Comparison of ENCODE assay signal across 1 cellular context in the genomic region with DNA sequence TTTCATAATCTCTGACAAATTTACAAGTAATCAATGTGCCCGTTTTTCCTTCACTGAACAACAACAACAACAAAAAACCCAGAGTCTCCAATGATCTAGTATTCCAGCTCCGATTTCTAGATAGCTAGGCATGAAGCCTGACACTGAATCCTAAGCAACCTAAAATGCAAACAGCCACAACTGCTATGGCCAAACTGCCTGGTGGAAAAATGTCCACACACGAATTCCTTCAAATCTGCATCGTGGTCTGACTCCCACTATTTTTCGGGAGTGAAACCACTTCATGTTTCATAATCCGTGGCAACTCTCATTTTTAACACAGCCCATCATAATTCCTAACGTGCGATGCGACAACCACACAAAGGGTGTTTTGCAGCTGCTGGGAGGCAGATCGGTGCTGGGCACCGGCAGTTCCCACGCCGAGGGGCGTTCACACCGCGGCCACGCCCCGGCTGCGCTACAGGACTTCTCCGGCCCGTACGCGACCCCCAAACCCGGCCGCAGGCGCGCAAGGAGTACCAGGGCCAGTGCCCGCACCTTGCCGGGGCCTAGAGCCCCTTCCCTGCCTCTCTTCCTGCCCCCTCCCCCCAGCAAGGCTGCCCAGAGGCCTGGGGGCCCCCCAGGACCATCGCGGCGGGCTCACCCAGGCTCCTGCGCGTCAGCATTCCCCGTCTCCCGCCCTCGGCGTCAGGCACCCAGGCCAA.
A peak's percentile ranks its signal among the peaks of the same experiment; 100 is the strongest.
TF ChIP-seq lines count a peak whose summit lies in the region.

No MANE protein-coding gene starts in this region.

TF ChIP-seq in HepG2, 621 proteins besides CTCF, POLR2A, EP300 and RAD21 (continued from another document and continues in another):
- TF ChIP-seq, protein P1, sequence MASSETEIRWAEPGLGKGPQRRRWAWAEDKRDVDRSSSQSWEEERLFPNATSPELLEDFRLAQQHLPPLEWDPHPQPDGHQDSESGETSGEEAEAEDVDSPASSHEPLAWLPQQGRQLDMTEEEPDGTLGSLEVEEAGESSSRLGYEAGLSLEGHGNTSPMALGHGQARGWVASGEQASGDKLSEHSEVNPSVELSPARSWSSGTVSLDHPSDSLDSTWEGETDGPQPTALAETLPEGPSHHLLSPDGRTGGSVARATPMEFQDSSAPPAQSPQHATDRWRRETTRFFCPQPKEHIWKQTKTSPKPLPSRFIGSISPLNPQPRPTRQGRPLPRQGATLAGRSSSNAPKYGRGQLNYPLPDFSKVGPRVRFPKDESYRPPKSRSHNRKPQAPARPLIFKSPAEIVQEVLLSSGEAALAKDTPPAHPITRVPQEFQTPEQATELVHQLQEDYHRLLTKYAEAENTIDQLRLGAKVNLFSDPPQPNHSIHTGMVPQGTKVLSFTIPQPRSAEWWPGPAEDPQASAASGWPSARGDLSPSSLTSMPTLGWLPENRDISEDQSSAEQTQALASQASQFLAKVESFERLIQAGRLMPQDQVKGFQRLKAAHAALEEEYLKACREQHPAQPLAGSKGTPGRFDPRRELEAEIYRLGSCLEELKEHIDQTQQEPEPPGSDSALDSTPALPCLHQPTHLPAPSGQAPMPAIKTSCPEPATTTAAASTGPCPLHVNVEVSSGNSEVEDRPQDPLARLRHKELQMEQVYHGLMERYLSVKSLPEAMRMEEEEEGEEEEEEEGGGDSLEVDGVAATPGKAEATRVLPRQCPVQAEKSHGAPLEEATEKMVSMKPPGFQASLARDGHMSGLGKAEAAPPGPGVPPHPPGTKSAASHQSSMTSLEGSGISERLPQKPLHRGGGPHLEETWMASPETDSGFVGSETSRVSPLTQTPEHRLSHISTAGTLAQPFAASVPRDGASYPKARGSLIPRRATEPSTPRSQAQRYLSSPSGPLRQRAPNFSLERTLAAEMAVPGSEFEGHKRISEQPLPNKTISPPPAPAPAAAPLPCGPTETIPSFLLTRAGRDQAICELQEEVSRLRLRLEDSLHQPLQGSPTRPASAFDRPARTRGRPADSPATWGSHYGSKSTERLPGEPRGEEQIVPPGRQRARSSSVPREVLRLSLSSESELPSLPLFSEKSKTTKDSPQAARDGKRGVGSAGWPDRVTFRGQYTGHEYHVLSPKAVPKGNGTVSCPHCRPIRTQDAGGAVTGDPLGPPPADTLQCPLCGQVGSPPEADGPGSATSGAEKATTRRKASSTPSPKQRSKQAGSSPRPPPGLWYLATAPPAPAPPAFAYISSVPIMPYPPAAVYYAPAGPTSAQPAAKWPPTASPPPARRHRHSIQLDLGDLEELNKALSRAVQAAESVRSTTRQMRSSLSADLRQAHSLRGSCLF (CRISPR knock-in tag; IDR thresholded peaks at IDR 0.05; ENCODE audit: borderline replicate concordance), result 0 out of 2 replicates have a peak, but pooled peaks have one; percentile 35
- TF ChIP-seq HIVEP1 (CRISPR knock-in tag; IDR thresholded peaks at IDR 0.05) (0 out of 2 replicates have a peak, but pooled peaks have one; percentile 45), ZBTB7B (CRISPR knock-in tag; IDR thresholded peaks at IDR 0.05) (peak; percentile 78; the same call in 1 of the 2 replicates), CHD4 (IDR thresholded peaks at IDR 0.05; ENCODE audit: borderline replicate concordance, low read length) (no peak), WIZ (CRISPR knock-in tag; IDR thresholded peaks at IDR 0.05) (no peak), NFE2L2 (IDR thresholded peaks at IDR 0.05; ENCODE audit: low read length) (no peak), ZNF180 (CRISPR knock-in tag; IDR thresholded peaks at IDR 0.05; ENCODE audit: borderline replicate concordance, low read depth) (no peak), SIX4 (CRISPR knock-in tag; IDR thresholded peaks at IDR 0.05) (no peak), CCAR2 (optimal IDR thresholded peaks at IDR 0.05; ENCODE audit: low read depth, low read length) (no peak), ZNF431 (CRISPR knock-in tag; IDR thresholded peaks at IDR 0.05; ENCODE audit: borderline replicate concordance, low read depth) (no peak), ZNF652 (CRISPR knock-in tag; IDR thresholded peaks at IDR 0.05; ENCODE audit: borderline replicate concordance, low read depth) (peak; percentile 70), ZBTB42 (CRISPR knock-in tag; IDR thresholded peaks at IDR 0.05) (0 out of 2 replicates have a peak, but pooled peaks have one; percentile 0), MYC (CRISPR knock-in tag; IDR thresholded peaks at IDR 0.05; ENCODE audit: borderline replicate concordance) (peak; percentile 26; the same call in 1 of the 2 replicates), ZNF484 (CRISPR knock-in tag; IDR thresholded peaks at IDR 0.05; ENCODE audit: borderline replicate concordance, low read depth) (no peak), ZNF510 (CRISPR knock-in tag; IDR thresholded peaks at IDR 0.05; ENCODE audit: low read depth) (no peak), KAT2B (IDR thresholded peaks at IDR 0.05; ENCODE audit: borderline replicate concordance, low read depth, low read length) (no peak), FOXA3 (CRISPR knock-in tag; IDR thresholded peaks at IDR 0.05) (no peak), YY1 (IDR thresholded peaks at IDR 0.05; ENCODE audit: insufficient read depth, insufficient replicate concordance, low read depth, low read length) (no peak), ZNF572 (CRISPR knock-in tag; IDR thresholded peaks at IDR 0.05) (0 out of 2 replicates have a peak, but pooled peaks have one; percentile 54), ARID2 (CRISPR knock-in tag; IDR thresholded peaks at IDR 0.05; ENCODE audit: borderline replicate concordance) (no peak), KLF16 (CRISPR knock-in tag; IDR thresholded peaks at IDR 0.05) (0 out of 4 replicates have a peak, but pooled peaks of 1 of the 2 experiments have one; percentile 8), ZNF629 (CRISPR knock-in tag; conservative IDR thresholded peaks at IDR 0.05) (no peak), RFX1 (IDR thresholded peaks at IDR 0.05) (no peak)
- TF ChIP-seq, protein P2, sequence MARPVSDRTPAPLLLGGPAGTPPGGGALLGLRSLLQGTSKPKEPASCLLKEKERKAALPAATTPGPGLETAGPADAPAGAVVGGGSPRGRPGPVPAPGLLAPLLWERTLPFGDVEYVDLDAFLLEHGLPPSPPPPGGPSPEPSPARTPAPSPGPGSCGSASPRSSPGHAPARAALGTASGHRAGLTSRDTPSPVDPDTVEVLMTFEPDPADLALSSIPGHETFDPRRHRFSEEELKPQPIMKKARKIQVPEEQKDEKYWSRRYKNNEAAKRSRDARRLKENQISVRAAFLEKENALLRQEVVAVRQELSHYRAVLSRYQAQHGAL (CRISPR knock-in tag; IDR thresholded peaks at IDR 0.05; ENCODE audit: not compliant biosample characterization), result no peak
- TF ChIP-seq, protein P3, sequence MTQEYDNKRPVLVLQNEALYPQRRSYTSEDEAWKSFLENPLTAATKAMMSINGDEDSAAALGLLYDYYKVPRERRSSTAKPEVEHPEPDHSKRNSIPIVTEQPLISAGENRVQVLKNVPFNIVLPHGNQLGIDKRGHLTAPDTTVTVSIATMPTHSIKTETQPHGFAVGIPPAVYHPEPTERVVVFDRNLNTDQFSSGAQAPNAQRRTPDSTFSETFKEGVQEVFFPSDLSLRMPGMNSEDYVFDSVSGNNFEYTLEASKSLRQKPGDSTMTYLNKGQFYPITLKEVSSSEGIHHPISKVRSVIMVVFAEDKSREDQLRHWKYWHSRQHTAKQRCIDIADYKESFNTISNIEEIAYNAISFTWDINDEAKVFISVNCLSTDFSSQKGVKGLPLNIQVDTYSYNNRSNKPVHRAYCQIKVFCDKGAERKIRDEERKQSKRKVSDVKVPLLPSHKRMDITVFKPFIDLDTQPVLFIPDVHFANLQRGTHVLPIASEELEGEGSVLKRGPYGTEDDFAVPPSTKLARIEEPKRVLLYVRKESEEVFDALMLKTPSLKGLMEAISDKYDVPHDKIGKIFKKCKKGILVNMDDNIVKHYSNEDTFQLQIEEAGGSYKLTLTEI (CRISPR knock-in tag; conservative IDR thresholded peaks at IDR 0.05), result no peak
- TF ChIP-seq, protein P4, sequence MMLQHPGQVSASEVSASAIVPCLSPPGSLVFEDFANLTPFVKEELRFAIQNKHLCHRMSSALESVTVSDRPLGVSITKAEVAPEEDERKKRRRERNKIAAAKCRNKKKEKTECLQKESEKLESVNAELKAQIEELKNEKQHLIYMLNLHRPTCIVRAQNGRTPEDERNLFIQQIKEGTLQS (CRISPR knock-in tag; IDR thresholded peaks at IDR 0.05), result no peak
- TF ChIP-seq, protein P5, sequence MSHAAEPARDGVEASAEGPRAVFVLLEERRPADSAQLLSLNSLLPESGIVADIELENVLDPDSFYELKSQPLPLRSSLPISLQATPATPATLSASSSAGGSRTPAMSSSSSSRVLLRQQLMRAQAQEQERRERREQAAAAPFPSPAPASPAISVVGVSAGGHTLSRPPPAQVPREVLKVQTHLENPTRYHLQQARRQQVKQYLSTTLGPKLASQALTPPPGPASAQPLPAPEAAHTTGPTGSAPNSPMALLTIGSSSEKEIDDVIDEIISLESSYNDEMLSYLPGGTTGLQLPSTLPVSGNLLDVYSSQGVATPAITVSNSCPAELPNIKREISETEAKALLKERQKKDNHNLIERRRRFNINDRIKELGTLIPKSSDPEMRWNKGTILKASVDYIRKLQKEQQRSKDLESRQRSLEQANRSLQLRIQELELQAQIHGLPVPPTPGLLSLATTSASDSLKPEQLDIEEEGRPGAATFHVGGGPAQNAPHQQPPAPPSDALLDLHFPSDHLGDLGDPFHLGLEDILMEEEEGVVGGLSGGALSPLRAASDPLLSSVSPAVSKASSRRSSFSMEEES (CRISPR knock-in tag; IDR thresholded peaks at IDR 0.05), result no peak
- TF ChIP-seq, protein P6, sequence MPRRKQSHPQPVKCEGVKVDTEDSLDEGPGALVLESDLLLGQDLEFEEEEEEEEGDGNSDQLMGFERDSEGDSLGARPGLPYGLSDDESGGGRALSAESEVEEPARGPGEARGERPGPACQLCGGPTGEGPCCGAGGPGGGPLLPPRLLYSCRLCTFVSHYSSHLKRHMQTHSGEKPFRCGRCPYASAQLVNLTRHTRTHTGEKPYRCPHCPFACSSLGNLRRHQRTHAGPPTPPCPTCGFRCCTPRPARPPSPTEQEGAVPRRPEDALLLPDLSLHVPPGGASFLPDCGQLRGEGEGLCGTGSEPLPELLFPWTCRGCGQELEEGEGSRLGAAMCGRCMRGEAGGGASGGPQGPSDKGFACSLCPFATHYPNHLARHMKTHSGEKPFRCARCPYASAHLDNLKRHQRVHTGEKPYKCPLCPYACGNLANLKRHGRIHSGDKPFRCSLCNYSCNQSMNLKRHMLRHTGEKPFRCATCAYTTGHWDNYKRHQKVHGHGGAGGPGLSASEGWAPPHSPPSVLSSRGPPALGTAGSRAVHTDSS (CRISPR knock-in tag; conservative IDR thresholded peaks at IDR 0.05), result no peak
- TF ChIP-seq, protein P7, sequence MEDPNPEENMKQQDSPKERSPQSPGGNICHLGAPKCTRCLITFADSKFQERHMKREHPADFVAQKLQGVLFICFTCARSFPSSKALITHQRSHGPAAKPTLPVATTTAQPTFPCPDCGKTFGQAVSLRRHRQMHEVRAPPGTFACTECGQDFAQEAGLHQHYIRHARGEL (CRISPR knock-in tag; IDR thresholded peaks at IDR 0.05), result no peak
- TF ChIP-seq, protein P8, sequence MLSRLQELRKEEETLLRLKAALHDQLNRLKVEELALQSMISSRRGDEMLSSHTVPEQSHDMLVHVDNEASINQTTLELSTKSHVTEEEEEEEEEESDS (CRISPR knock-in tag; IDR thresholded peaks at IDR 0.05; ENCODE audit: borderline replicate concordance), result no peak
- TF ChIP-seq, protein P9, sequence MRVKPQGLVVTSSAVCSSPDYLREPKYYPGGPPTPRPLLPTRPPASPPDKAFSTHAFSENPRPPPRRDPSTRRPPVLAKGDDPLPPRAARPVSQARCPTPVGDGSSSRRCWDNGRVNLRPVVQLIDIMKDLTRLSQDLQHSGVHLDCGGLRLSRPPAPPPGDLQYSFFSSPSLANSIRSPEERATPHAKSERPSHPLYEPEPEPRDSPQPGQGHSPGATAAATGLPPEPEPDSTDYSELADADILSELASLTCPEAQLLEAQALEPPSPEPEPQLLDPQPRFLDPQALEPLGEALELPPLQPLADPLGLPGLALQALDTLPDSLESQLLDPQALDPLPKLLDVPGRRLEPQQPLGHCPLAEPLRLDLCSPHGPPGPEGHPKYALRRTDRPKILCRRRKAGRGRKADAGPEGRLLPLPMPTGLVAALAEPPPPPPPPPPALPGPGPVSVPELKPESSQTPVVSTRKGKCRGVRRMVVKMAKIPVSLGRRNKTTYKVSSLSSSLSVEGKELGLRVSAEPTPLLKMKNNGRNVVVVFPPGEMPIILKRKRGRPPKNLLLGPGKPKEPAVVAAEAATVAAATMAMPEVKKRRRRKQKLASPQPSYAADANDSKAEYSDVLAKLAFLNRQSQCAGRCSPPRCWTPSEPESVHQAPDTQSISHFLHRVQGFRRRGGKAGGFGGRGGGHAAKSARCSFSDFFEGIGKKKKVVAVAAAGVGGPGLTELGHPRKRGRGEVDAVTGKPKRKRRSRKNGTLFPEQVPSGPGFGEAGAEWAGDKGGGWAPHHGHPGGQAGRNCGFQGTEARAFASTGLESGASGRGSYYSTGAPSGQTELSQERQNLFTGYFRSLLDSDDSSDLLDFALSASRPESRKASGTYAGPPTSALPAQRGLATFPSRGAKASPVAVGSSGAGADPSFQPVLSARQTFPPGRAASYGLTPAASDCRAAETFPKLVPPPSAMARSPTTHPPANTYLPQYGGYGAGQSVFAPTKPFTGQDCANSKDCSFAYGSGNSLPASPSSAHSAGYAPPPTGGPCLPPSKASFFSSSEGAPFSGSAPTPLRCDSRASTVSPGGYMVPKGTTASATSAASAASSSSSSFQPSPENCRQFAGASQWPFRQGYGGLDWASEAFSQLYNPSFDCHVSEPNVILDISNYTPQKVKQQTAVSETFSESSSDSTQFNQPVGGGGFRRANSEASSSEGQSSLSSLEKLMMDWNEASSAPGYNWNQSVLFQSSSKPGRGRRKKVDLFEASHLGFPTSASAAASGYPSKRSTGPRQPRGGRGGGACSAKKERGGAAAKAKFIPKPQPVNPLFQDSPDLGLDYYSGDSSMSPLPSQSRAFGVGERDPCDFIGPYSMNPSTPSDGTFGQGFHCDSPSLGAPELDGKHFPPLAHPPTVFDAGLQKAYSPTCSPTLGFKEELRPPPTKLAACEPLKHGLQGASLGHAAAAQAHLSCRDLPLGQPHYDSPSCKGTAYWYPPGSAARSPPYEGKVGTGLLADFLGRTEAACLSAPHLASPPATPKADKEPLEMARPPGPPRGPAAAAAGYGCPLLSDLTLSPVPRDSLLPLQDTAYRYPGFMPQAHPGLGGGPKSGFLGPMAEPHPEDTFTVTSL (CRISPR knock-in tag; IDR thresholded peaks at IDR 0.05; ENCODE audit: borderline replicate concordance), result no peak
- TF ChIP-seq, protein P10, sequence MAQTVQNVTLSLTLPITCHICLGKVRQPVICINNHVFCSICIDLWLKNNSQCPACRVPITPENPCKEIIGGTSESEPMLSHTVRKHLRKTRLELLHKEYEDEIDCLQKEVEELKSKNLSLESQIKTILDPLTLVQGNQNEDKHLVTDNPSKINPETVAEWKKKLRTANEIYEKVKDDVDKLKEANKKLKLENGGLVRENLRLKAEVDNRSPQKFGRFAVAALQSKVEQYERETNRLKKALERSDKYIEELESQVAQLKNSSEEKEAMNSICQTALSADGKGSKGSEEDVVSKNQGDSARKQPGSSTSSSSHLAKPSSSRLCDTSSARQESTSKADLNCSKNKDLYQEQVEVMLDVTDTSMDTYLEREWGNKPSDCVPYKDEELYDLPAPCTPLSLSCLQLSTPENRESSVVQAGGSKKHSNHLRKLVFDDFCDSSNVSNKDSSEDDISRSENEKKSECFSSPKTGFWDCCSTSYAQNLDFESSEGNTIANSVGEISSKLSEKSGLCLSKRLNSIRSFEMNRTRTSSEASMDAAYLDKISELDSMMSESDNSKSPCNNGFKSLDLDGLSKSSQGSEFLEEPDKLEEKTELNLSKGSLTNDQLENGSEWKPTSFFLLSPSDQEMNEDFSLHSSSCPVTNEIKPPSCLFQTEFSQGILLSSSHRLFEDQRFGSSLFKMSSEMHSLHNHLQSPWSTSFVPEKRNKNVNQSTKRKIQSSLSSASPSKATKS (CRISPR knock-in tag; IDR thresholded peaks at IDR 0.05), result no peak
